In genomic region chr17:6670999-6671398, GRCh38 we compare ENCODE assay signal across 23 cellular contexts. TPM values are rescaled to one million over a fixed set of nuclear protein-coding genes. Genes with fewer than 3 reads are reported as not detected.
DNase-seq lines count a peak whose midpoint lies in the region; FAIRE-seq and TF ChIP-seq lines count a peak whose summit lies in the region.
"Had no signal": no experiment of that assay in that cellular context is flagged by ENCODE, and none has a peak within 500 bp of the region (broad histone marks: within the 10 kb centered on the region; RNA-seq: fewer than 3 reads in every experiment).

No MANE protein-coding gene starts in this region.

- peak overlapping the region; percentile 88 for H3K27ac ChIP-seq in PC-9
- H3K27ac ChIP-seq in epithelial cell of prostate = peak overlapping the region; percentile 96
- peak overlapping the region; percentile 92 for H3K27ac ChIP-seq in keratinocyte (ENCODE audit: control insufficient read depth, insufficient read depth, low read length)
- H3K27ac ChIP-seq in ovary = no peak overlapping the region
- no peak overlapping the region for H3K27ac ChIP-seq in kidney (ENCODE audit: low read depth in 2 of 2, low read length in 2 of 2)
- H3K27ac ChIP-seq: SK-N-MC had no signal

- TF ChIP-seq POLR2A in ovary (IDR thresholded peaks at IDR 0.05) = no peak

- POLR2A ChIA-PET in PC-9 (lab: Charles Lee; ENCODE audit: unreplicated experiment) = interaction anchor here (0.7 kb wide), 1 partner anchor 41 kb away, joined by 5 read pairs; no protein-coding TSS in a partner anchor

- H3K4me3 Mint-ChIP-seq in Calu3 (ENCODE audit: low read depth, unreplicated experiment) = no peak overlapping the region
- H3K4me3 Mint-ChIP-seq: CD14-positive monocyte had no signal

- H3K9ac ChIP-seq in keratinocyte (ENCODE audit: control insufficient read depth, extremely low read depth, insufficient read depth, low read length) = peak overlapping the region; percentile 61
- H3K9ac ChIP-seq in kidney (ENCODE audit: low read length in 2 of 2) = no peak overlapping the region

- dilution Hi-C loops in keratinocyte (cut with MboI; ENCODE audit: extremely low pct_ligation_motif_present, low sequenced_read_pairs) = no loop called here

- intact Hi-C loops in Calu3 (cut with micrococcal nuclease; ENCODE audit: unreplicated experiment) = no loop called here
- intact Hi-C loops in PC-9 (cut with micrococcal nuclease; ENCODE audit: unreplicated experiment) = loop anchor here (2.0 kb wide), 1 partner anchor 82 kb away; no protein-coding TSS in a partner anchor
- intact Hi-C loops in ovary (cut with DNase I) = loop anchor here in 1 of 4 donors (10.0 kb wide), 1 partner anchor 164 kb away; the partner anchor contains the start of gene TEKT1
- intact Hi-C loops in kidney (cut with DNase I) = loop anchor here (10.0 kb wide), 2 partner anchors 154 to 334 kb away; no protein-coding TSS in a partner anchor

- H3K9me3 ChIP-seq in PC-9 (ENCODE audit: insufficient read depth, low read depth) (no peaks in the 10 kb centered on the region), keratinocyte (ENCODE audit: control insufficient read depth, low read depth, low read length) (no peaks in the 10 kb centered on the region), ovary (no peaks in the 10 kb centered on the region), kidney (ENCODE audit: control insufficient read depth in 1 of 2, low read length in 2 of 2) (no peaks in the 10 kb centered on the region)

- no peak for DNase-seq in Calu3
- no peak for DNase-seq in PC-9
- no peak for DNase-seq in epithelial cell of prostate (ENCODE audit: low read depth, low spot score)
- no peak for DNase-seq in keratinocyte (ENCODE audit: low read depth, low spot score)
- no peak for DNase-seq in glomerular visceral epithelial cell (ENCODE audit: extremely low spot score)
- no peak for DNase-seq in CD1c-positive myeloid dendritic cell (ENCODE audit: extremely low spot score)
- DNase-seq in ovary = no peak
- no peak for DNase-seq in kidney
- DNase-seq: DMS79 treated with DMSO at 0.1 percent for 48 hours, Karpas-422, NCI-H1417, NCI-H1694 treated with DMSO at 0.1 percent for 48 hours, NCI-H2081 treated with DMSO at 0.1 percent for 48 hours, NCI-H2171 treated with DMSO at 0.1 percent for 48 hours, NCI-H524 treated with DMSO at 0.1 percent for 48 hours, OCI-M1, SHP77 treated with DMSO at 0.1 percent for 48 hours had no signal

- H3K27ac Mint-ChIP-seq in Calu3 (ENCODE audit: unreplicated experiment) = peak overlapping the region; percentile 70
- H3K27ac Mint-ChIP-seq: CD14-positive monocyte had no signal

- no peaks in the 10 kb centered on the region for H3K9me2 ChIP-seq in PC-9 (ENCODE audit: insufficient read depth)

- H3K79me2 ChIP-seq in PC-9 (ENCODE audit: low read depth) (no peaks in the 10 kb centered on the region), keratinocyte (ENCODE audit: control insufficient read depth, insufficient read depth, low read length) (no peaks in the 10 kb centered on the region)

- peaks cover 15% of the 10 kb centered on the region for H3K4me1 Mint-ChIP-seq in Calu3 (ENCODE audit: low read depth, unreplicated experiment)

- no peaks in the 10 kb centered on the region for H3K27me3 ChIP-seq in PC-9 (ENCODE audit: insufficient read depth, low read depth)
- H3K27me3 ChIP-seq in keratinocyte (ENCODE audit: control insufficient read depth, extremely low read depth, insufficient read depth, low read length) = no peaks in the 10 kb centered on the region
- H3K27me3 ChIP-seq in ovary = no peaks in the 10 kb centered on the region

- H2AFZ ChIP-seq in PC-9 (no peak overlapping the region), keratinocyte (ENCODE audit: control insufficient read depth, low read length) (peak overlapping the region; percentile 62)

- FAIRE-seq in keratinocyte (lab: Jason Lieb, UNC) = no peak
- no peak for FAIRE-seq in kidney (lab: Jason Lieb, UNC)
- FAIRE-seq: A204.1, H1 had no signal

- H3F3A ChIP-seq in PC-9 (ENCODE audit: insufficient read depth, low read depth) = peaks cover 44% of the 10 kb centered on the region

- WGBS in ovary, 3 donors = 74 to 93% (median 89%) methylated on average over 6 of the region's 6 CpGs

- H3K9me1 ChIP-seq in keratinocyte (ENCODE audit: control insufficient read depth, extremely low read depth, insufficient read depth, low read length) = no peaks in the 10 kb centered on the region

- H4K20me1 ChIP-seq in PC-9 (ENCODE audit: insufficient read depth) (no peaks in the 10 kb centered on the region), keratinocyte (ENCODE audit: control insufficient read depth, extremely low read depth, insufficient read depth, low read length) (no peaks in the 10 kb centered on the region)

- H3K4me2 ChIP-seq in PC-9 (peak overlapping the region; percentile 73), keratinocyte (ENCODE audit: control insufficient read depth, extremely low read depth, insufficient read depth, low read depth, low read length) (peak overlapping the region; percentile 84)

- H3K36me3 Mint-ChIP-seq in Calu3 (ENCODE audit: insufficient read depth, unreplicated experiment) = peaks cover 11% of the 10 kb centered on the region
- H3K36me3 Mint-ChIP-seq: CD14-positive monocyte had no signal

- no peaks in the 10 kb centered on the region for H3K9me3 Mint-ChIP-seq in Calu3 (ENCODE audit: low read depth, unreplicated experiment)
- H3K9me3 Mint-ChIP-seq: CD14-positive monocyte had no signal

- no peak for TF ChIP-seq EP300 in ovary (IDR thresholded peaks at IDR 0.05)

- H3K4me1 ChIP-seq in PC-9 (replicated peaks; ENCODE audit: insufficient read depth) (peaks cover 44% of the 10 kb centered on the region), keratinocyte (ENCODE audit: control insufficient read depth, extremely low read depth, insufficient read depth, low read length) (peaks cover 41% of the 10 kb centered on the region), ovary (ENCODE audit: insufficient read depth) (peaks cover 3% of the 10 kb centered on the region), kidney (ENCODE audit: control insufficient read depth in 1 of 2, insufficient read depth in 1 of 2, low read depth in 1 of 2, low read length in 2 of 2) (no peaks in the 10 kb centered on the region)

- H3K4me3 ChIP-seq in PC-9 (no peak overlapping the region), keratinocyte (ENCODE audit: control insufficient read depth in 2 of 3, extremely low read depth in 1 of 3, insufficient read depth in 2 of 3, low read depth in 1 of 3, low read length in 3 of 3) (no peak overlapping the region), ovary (no peak overlapping the region), kidney (ENCODE audit: low read length in 2 of 2) (no peak overlapping the region)
- H3K4me3 ChIP-seq: SK-N-MC had no signal

- TF ChIP-seq CTCF in Calu3 (IDR thresholded peaks at IDR 0.05; ENCODE audit: unreplicated experiment) = no peak
- TF ChIP-seq CTCF in PC-9 (conservative IDR thresholded peaks at IDR 0.05) = no peak
- no peak for TF ChIP-seq CTCF in keratinocyte (optimal IDR thresholded peaks at IDR 0.05 in 1 of 3, IDR thresholded peaks at IDR 0.05 in 1 of 3, conservative IDR thresholded peaks at IDR 0.05 in 1 of 3; ENCODE audit: extremely low read depth in 1 of 3, insufficient read depth in 2 of 3, low read length in 3 of 3)
- no peak for TF ChIP-seq CTCF in ovary (IDR thresholded peaks at IDR 0.05)
- TF ChIP-seq CTCF in kidney (IDR thresholded peaks at IDR 0.05; ENCODE audit: borderline replicate concordance, extremely low read depth, insufficient read depth) = no peak

- no TSS peak for BruUV-seq in Calu3 (replicated peaks; lab: Mats Ljungman, UMichigan)
- no TSS peak for BruUV-seq in PC-9 (replicated peaks; lab: Mats Ljungman, UMichigan)

- H3K27me3 Mint-ChIP-seq in Calu3 (ENCODE audit: unreplicated experiment) = no peaks in the 10 kb centered on the region

- H3K36me3 ChIP-seq in PC-9 (ENCODE audit: low read depth) (no peaks in the 10 kb centered on the region), keratinocyte (ENCODE audit: control insufficient read depth in 2 of 2, extremely low read depth in 1 of 2, insufficient read depth in 2 of 2, low read length in 2 of 2) (no peaks in the 10 kb centered on the region), ovary (no peaks in the 10 kb centered on the region), kidney (ENCODE audit: control insufficient read depth in 1 of 2, insufficient read depth in 2 of 2, low read length in 2 of 2) (no peaks in the 10 kb centered on the region)

- CTCF ChIA-PET in Calu3 (lab: Charles Lee) = no interaction called here
- CTCF ChIA-PET in PC-9 (lab: Charles Lee) = interaction anchor here (1.4 kb wide), 1 partner anchor 173 kb away, joined by 7 read pairs; no protein-coding TSS in a partner anchor

RNA-seq across cellular contexts. Expression of gene C17orf100, which starts 19.4 kb away (rescaled TPM):
- total RNA-seq in Calu3 (2022) (1.8 and 3.1 TPM in 2 replicates), PC-9 (2021) (2.3 and 4.4 TPM in 2 replicates), ovary (1 to 10 TPM in 6 of 7 donors, under 1 TPM in 1; 0.81 to 2.1 (median 1.6) TPM), kidney (3.4 TPM)
- polyA plus RNA-seq in keratinocyte (0.49 to 0.72 TPM (median 0.53 TPM) in 3 replicates), ovary (1 to 10 TPM; 1.2 to 2.0 TPM), kidney (ENCODE audit: insufficient read depth, low read depth, low replicate concordance) (3.7 TPM)
- not detected for polyA plus RNA-seq in keratinocyte (2011; ENCODE audit: low read depth)
- 0.56 and 0.69 TPM in 2 replicates for polyA plus RNA-seq in keratinocyte (2011; cell fraction: cytosol; rRNA removed)
- 0.65 and 0.78 TPM in 2 replicates for polyA plus RNA-seq in keratinocyte (2011; cell fraction: nucleus; rRNA removed)
- polyA plus RNA-seq in keratinocyte (2012; ENCODE audit: low replicate concordance) = 1.5 and 2.1 TPM in 2 replicates
- polyA minus RNA-seq in keratinocyte = 0.10 to 0.23 TPM in 2 of 3 replicates, not detected in the other
- polyA minus RNA-seq in keratinocyte (2011; cell fraction: cytosol; rRNA and poly(A)+ RNA removed) = not detected
- polyA minus RNA-seq in keratinocyte (2011; cell fraction: nucleus; rRNA and poly(A)+ RNA removed) = 0.63 and 0.85 TPM in 2 replicates

RNA-seq across cellular contexts. Expression of gene MED31, which starts 19.6 kb away (rescaled TPM):
- 15.1 and 19.9 TPM in 2 replicates for total RNA-seq in Calu3 (2022)
- 19.2 and 41.4 TPM in 2 replicates for total RNA-seq in PC-9 (2021)
- 21.7 to 49.0 TPM (median 30.6 TPM) in 3 replicates for polyA plus RNA-seq in keratinocyte
- polyA plus RNA-seq in keratinocyte (2011; ENCODE audit: low read depth) = 11.7 TPM
- polyA plus RNA-seq in keratinocyte (2011; cell fraction: cytosol; rRNA removed) = 17.8 and 43.6 TPM in 2 replicates
- 33.3 and 34.8 TPM in 2 replicates for polyA plus RNA-seq in keratinocyte (2011; cell fraction: nucleus; rRNA removed)
- polyA plus RNA-seq in keratinocyte (2012; ENCODE audit: low replicate concordance) = 21.5 and 26.7 TPM in 2 replicates
- 4.6 to 7.8 TPM (median 5.8 TPM) in 3 replicates for polyA minus RNA-seq in keratinocyte
- polyA minus RNA-seq in keratinocyte (2011; cell fraction: cytosol; rRNA and poly(A)+ RNA removed) = 3.3 TPM
- 3.0 and 5.8 TPM in 2 replicates for polyA minus RNA-seq in keratinocyte (2011; cell fraction: nucleus; rRNA and poly(A)+ RNA removed)
- 10 to 100 TPM; 15.0 to 21.9 (median 19.0) TPM for total RNA-seq in ovary
- 10 to 100 TPM; 15.2 to 17.1 TPM for polyA plus RNA-seq in ovary
- total RNA-seq in kidney = 15.9 TPM
- 21.0 TPM for polyA plus RNA-seq in kidney (ENCODE audit: insufficient read depth, low read depth, low replicate concordance)

RNA-seq across cellular contexts. Expression of gene TXNDC17, which starts 30.1 kb away (rescaled TPM):
- 95.2 and 105 TPM in 2 replicates for total RNA-seq in Calu3 (2022)
- total RNA-seq in PC-9 (2021) = 103 and 114 TPM in 2 replicates
- polyA plus RNA-seq in keratinocyte = 938 to 1,215 TPM (median 1,093 TPM) in 3 replicates
- polyA plus RNA-seq in keratinocyte (2011; ENCODE audit: low read depth) = 70.7 TPM
- polyA plus RNA-seq in keratinocyte (2011; cell fraction: cytosol; rRNA removed) = 1,032 and 1,036 TPM in 2 replicates
- polyA plus RNA-seq in keratinocyte (2011; cell fraction: nucleus; rRNA removed) = 399 and 521 TPM in 2 replicates
- polyA plus RNA-seq in keratinocyte (2012; ENCODE audit: low replicate concordance) = 274 and 954 TPM in 2 replicates
- polyA minus RNA-seq in keratinocyte = 120 to 199 TPM (median 154 TPM) in 3 replicates
- 458 TPM for polyA minus RNA-seq in keratinocyte (2011; cell fraction: cytosol; rRNA and poly(A)+ RNA removed)
- 35.1 and 35.3 TPM in 2 replicates for polyA minus RNA-seq in keratinocyte (2011; cell fraction: nucleus; rRNA and poly(A)+ RNA removed)
- 100 to 1,000 TPM in 2 of 7 donors, 10 to 100 TPM in 5; 19.0 to 104 (median 36.1) TPM for total RNA-seq in ovary
- 10 to 100 TPM; 44.9 to 61.9 TPM for polyA plus RNA-seq in ovary
- 56.7 TPM for total RNA-seq in kidney
- polyA plus RNA-seq in kidney (ENCODE audit: insufficient read depth, low read depth, low replicate concordance) = 394 TPM

RNA-seq across cellular contexts. Expression of gene KIAA0753, which starts 30.5 kb away (rescaled TPM):
- total RNA-seq in Calu3 (2022) = 19.8 and 25.9 TPM in 2 replicates
- total RNA-seq in PC-9 (2021) = 34.1 and 47.0 TPM in 2 replicates
- 6.6 to 11.6 TPM (median 8.3 TPM) in 3 replicates for polyA plus RNA-seq in keratinocyte
- 7.6 TPM for polyA plus RNA-seq in keratinocyte (2011; ENCODE audit: low read depth)
- 6.6 and 8.5 TPM in 2 replicates for polyA plus RNA-seq in keratinocyte (2011; cell fraction: cytosol; rRNA removed)
- 32.2 and 32.7 TPM in 2 replicates for polyA plus RNA-seq in keratinocyte (2011; cell fraction: nucleus; rRNA removed)
- polyA plus RNA-seq in keratinocyte (2012; ENCODE audit: low replicate concordance) = 5.2 and 10.5 TPM in 2 replicates
- polyA minus RNA-seq in keratinocyte = 6.0 to 14.7 TPM (median 10.8 TPM) in 3 replicates
- polyA minus RNA-seq in keratinocyte (2011; cell fraction: cytosol; rRNA and poly(A)+ RNA removed) = 3.8 TPM
- polyA minus RNA-seq in keratinocyte (2011; cell fraction: nucleus; rRNA and poly(A)+ RNA removed) = 13.2 and 27.2 TPM in 2 replicates
- 10 to 100 TPM; 14.4 to 32.3 (median 20.3) TPM for total RNA-seq in ovary
- 10 to 100 TPM; 12.1 to 15.4 TPM for polyA plus RNA-seq in ovary
- total RNA-seq in kidney = 21.8 TPM
- 4.2 TPM for polyA plus RNA-seq in kidney (ENCODE audit: insufficient read depth, low read depth, low replicate concordance)

RNA-seq across cellular contexts. Expression of gene SLC13A5, which starts 42.2 kb away (rescaled TPM):
- total RNA-seq in Calu3 (2022) = 0.71 and 3.1 TPM in 2 replicates
- 0.92 and 2.0 TPM in 2 replicates for total RNA-seq in PC-9 (2021)
- 0.14 to 0.68 TPM (median 0.46 TPM) in 3 replicates for polyA plus RNA-seq in keratinocyte
- 0.49 TPM for polyA plus RNA-seq in keratinocyte (2011; ENCODE audit: low read depth)
- polyA plus RNA-seq in keratinocyte (2011; cell fraction: cytosol; rRNA removed) = 0.12 and 0.30 TPM in 2 replicates
- polyA plus RNA-seq in keratinocyte (2011; cell fraction: nucleus; rRNA removed) = 0.71 and 1.2 TPM in 2 replicates
- polyA plus RNA-seq in keratinocyte (2012; ENCODE audit: low replicate concordance) = 0.34 and 0.95 TPM in 2 replicates
- 0.59 to 5.9 TPM (median 0.64 TPM) in 3 replicates for polyA minus RNA-seq in keratinocyte
- polyA minus RNA-seq in keratinocyte (2011; cell fraction: cytosol; rRNA and poly(A)+ RNA removed) = not detected
- 1.8 TPM in 2 replicates for polyA minus RNA-seq in keratinocyte (2011; cell fraction: nucleus; rRNA and poly(A)+ RNA removed)
- 1 to 10 TPM in 5 of 7 donors, under 1 TPM in 2; 0.57 to 2.6 (median 1.5) TPM for total RNA-seq in ovary
- polyA plus RNA-seq in ovary = under 1 TPM; 0.45 to 0.94 TPM
- not detected for total RNA-seq in kidney
- polyA plus RNA-seq in kidney (ENCODE audit: insufficient read depth, low read depth, low replicate concordance) = not detected
- total RNA-seq: M059J, RPMI7951 had no signal
- polyA plus RNA-seq: CD14-positive monocyte had no signal

Comparison
In these comparisons a context has a peak if more than half of its experiments do, and no peak if none do; other contexts are left out.
1. H3K27ac ChIP-seq: peak in PC-9 (single experiment), epithelial cell of prostate (single experiment) and keratinocyte (single experiment); none in ovary (0 of 2) and kidney (0 of 2).